Comparison of ENCODE assay signal across 2 cellular contexts in the genomic region with DNA sequence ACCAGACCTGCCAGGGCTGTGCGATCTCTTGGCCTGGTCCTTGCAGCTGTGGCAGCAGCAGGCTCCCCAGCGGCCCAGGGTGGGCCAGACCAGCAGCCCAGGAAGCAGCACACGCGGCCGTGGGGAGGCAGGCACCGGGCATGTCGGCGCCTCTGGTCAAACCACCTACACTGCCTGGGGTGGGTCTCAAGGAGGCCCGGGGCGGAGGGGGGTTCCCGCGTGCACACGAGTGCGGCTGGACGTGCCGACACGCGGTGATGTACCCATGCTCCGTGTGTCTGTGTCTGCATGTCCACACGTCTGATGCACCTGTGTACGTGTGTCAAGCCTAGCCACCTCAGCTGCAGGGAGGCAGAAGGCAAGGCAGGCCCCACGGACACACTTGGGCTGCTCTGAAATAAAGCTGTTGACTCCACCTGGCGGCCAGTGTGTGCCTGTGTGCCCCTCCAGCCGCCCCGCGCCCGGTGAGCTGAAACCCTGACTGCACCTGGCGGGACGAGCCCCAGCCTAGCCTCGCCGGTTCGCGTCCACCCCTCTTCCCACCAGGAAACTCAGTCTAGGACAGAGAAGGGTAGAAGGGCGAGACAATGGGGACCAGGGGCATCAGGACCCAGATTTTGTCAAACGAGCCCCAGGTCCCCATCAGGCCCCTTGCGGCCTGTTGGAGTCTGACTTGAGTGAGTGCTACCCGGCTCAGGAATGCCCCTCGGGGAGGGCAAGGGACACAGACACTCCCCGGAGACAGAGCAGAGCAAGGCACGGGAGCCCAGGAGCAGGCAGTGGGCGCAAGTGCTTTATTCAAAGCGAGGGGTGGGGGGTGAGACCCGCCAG.
TF ChIP-seq lines count a peak whose summit lies in the region.

No MANE protein-coding gene starts in this region.

TF ChIP-seq in HCT116, 20 proteins besides CTCF, POLR2A, EP300 and RAD21:
- TF ChIP-seq CBX3 (IDR thresholded peaks at IDR 0.05; ENCODE audit: low read depth) = no peak
- TF ChIP-seq, protein P1, sequence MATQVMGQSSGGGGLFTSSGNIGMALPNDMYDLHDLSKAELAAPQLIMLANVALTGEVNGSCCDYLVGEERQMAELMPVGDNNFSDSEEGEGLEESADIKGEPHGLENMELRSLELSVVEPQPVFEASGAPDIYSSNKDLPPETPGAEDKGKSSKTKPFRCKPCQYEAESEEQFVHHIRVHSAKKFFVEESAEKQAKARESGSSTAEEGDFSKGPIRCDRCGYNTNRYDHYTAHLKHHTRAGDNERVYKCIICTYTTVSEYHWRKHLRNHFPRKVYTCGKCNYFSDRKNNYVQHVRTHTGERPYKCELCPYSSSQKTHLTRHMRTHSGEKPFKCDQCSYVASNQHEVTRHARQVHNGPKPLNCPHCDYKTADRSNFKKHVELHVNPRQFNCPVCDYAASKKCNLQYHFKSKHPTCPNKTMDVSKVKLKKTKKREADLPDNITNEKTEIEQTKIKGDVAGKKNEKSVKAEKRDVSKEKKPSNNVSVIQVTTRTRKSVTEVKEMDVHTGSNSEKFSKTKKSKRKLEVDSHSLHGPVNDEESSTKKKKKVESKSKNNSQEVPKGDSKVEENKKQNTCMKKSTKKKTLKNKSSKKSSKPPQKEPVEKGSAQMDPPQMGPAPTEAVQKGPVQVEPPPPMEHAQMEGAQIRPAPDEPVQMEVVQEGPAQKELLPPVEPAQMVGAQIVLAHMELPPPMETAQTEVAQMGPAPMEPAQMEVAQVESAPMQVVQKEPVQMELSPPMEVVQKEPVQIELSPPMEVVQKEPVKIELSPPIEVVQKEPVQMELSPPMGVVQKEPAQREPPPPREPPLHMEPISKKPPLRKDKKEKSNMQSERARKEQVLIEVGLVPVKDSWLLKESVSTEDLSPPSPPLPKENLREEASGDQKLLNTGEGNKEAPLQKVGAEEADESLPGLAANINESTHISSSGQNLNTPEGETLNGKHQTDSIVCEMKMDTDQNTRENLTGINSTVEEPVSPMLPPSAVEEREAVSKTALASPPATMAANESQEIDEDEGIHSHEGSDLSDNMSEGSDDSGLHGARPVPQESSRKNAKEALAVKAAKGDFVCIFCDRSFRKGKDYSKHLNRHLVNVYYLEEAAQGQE (IDR thresholded peaks at IDR 0.05; ENCODE audit: low read depth) = no peak
- no peak for TF ChIP-seq YY1 (IDR thresholded peaks at IDR 0.05; ENCODE audit: extremely low read depth, insufficient replicate concordance, low read depth, low read length)
- no peak for TF ChIP-seq EGR1 (IDR thresholded peaks at IDR 0.05; ENCODE audit: low read depth)
- no peak for TF ChIP-seq TCF7L2 (IDR thresholded peaks at IDR 0.05; ENCODE audit: borderline replicate concordance, extremely low read depth, insufficient read depth, insufficient read length)
- TF ChIP-seq, protein P2, sequence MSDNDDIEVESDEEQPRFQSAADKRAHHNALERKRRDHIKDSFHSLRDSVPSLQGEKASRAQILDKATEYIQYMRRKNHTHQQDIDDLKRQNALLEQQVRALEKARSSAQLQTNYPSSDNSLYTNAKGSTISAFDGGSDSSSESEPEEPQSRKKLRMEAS (IDR thresholded peaks at IDR 0.05) = no peak
- TF ChIP-seq FOSL1 (IDR thresholded peaks at IDR 0.05; ENCODE audit: low read depth) = no peak
- TF ChIP-seq CEBPB (IDR thresholded peaks at IDR 0.05; ENCODE audit: low read depth) = no peak
- TF ChIP-seq POLR2AphosphoS5 (IDR thresholded peaks at IDR 0.05; ENCODE audit: low read depth, low read length) = no peak
- TF ChIP-seq, protein P3, sequence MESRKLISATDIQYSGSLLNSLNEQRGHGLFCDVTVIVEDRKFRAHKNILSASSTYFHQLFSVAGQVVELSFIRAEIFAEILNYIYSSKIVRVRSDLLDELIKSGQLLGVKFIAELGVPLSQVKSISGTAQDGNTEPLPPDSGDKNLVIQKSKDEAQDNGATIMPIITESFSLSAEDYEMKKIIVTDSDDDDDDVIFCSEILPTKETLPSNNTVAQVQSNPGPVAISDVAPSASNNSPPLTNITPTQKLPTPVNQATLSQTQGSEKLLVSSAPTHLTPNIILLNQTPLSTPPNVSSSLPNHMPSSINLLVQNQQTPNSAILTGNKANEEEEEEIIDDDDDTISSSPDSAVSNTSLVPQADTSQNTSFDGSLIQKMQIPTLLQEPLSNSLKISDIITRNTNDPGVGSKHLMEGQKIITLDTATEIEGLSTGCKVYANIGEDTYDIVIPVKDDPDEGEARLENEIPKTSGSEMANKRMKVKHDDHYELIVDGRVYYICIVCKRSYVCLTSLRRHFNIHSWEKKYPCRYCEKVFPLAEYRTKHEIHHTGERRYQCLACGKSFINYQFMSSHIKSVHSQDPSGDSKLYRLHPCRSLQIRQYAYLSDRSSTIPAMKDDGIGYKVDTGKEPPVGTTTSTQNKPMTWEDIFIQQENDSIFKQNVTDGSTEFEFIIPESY (IDR thresholded peaks at IDR 0.05; ENCODE audit: extremely low read depth, insufficient replicate concordance, low read length) = no peak
- TF ChIP-seq ELF1 (IDR thresholded peaks at IDR 0.05; ENCODE audit: borderline replicate concordance, low read depth) = no peak
- TF ChIP-seq JUND (IDR thresholded peaks at IDR 0.05) = no peak
- no peak for TF ChIP-seq EZH2phosphoT487 (IDR thresholded peaks at IDR 0.05; ENCODE audit: borderline replicate concordance)
- no peak for TF ChIP-seq ZNF274 (IDR thresholded peaks at IDR 0.05; ENCODE audit: low read depth, low read length)
- no peak for TF ChIP-seq SRF (IDR thresholded peaks at IDR 0.05; ENCODE audit: low read depth)
- TF ChIP-seq, protein P4, sequence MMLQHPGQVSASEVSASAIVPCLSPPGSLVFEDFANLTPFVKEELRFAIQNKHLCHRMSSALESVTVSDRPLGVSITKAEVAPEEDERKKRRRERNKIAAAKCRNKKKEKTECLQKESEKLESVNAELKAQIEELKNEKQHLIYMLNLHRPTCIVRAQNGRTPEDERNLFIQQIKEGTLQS (IDR thresholded peaks at IDR 0.05) = no peak
- TF ChIP-seq ZFX (IDR thresholded peaks at IDR 0.05) = no peak

TF ChIP-seq in H1, 55 proteins besides CTCF, POLR2A, EP300 and RAD21 (continues in another document):
- TF ChIP-seq RBBP5 (IDR thresholded peaks at IDR 0.05; ENCODE audit: borderline replicate concordance, low read depth, low read length) = no peak
- no peak for TF ChIP-seq CHD1 (IDR thresholded peaks at IDR 0.05; ENCODE audit: low read depth, low read length)
- TF ChIP-seq, protein P5, sequence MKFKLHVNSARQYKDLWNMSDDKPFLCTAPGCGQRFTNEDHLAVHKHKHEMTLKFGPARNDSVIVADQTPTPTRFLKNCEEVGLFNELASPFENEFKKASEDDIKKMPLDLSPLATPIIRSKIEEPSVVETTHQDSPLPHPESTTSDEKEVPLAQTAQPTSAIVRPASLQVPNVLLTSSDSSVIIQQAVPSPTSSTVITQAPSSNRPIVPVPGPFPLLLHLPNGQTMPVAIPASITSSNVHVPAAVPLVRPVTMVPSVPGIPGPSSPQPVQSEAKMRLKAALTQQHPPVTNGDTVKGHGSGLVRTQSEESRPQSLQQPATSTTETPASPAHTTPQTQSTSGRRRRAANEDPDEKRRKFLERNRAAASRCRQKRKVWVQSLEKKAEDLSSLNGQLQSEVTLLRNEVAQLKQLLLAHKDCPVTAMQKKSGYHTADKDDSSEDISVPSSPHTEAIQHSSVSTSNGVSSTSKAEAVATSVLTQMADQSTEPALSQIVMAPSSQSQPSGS (IDR thresholded peaks at IDR 0.05; ENCODE audit: low read length) = no peak
- TF ChIP-seq JUN (IDR thresholded peaks at IDR 0.05; ENCODE audit: low read depth, low read length) = no peak
- TF ChIP-seq, protein P4 (IDR thresholded peaks at IDR 0.05; ENCODE audit: insufficient read depth, low read depth, low read length) = no peak
- TF ChIP-seq, protein P6, sequence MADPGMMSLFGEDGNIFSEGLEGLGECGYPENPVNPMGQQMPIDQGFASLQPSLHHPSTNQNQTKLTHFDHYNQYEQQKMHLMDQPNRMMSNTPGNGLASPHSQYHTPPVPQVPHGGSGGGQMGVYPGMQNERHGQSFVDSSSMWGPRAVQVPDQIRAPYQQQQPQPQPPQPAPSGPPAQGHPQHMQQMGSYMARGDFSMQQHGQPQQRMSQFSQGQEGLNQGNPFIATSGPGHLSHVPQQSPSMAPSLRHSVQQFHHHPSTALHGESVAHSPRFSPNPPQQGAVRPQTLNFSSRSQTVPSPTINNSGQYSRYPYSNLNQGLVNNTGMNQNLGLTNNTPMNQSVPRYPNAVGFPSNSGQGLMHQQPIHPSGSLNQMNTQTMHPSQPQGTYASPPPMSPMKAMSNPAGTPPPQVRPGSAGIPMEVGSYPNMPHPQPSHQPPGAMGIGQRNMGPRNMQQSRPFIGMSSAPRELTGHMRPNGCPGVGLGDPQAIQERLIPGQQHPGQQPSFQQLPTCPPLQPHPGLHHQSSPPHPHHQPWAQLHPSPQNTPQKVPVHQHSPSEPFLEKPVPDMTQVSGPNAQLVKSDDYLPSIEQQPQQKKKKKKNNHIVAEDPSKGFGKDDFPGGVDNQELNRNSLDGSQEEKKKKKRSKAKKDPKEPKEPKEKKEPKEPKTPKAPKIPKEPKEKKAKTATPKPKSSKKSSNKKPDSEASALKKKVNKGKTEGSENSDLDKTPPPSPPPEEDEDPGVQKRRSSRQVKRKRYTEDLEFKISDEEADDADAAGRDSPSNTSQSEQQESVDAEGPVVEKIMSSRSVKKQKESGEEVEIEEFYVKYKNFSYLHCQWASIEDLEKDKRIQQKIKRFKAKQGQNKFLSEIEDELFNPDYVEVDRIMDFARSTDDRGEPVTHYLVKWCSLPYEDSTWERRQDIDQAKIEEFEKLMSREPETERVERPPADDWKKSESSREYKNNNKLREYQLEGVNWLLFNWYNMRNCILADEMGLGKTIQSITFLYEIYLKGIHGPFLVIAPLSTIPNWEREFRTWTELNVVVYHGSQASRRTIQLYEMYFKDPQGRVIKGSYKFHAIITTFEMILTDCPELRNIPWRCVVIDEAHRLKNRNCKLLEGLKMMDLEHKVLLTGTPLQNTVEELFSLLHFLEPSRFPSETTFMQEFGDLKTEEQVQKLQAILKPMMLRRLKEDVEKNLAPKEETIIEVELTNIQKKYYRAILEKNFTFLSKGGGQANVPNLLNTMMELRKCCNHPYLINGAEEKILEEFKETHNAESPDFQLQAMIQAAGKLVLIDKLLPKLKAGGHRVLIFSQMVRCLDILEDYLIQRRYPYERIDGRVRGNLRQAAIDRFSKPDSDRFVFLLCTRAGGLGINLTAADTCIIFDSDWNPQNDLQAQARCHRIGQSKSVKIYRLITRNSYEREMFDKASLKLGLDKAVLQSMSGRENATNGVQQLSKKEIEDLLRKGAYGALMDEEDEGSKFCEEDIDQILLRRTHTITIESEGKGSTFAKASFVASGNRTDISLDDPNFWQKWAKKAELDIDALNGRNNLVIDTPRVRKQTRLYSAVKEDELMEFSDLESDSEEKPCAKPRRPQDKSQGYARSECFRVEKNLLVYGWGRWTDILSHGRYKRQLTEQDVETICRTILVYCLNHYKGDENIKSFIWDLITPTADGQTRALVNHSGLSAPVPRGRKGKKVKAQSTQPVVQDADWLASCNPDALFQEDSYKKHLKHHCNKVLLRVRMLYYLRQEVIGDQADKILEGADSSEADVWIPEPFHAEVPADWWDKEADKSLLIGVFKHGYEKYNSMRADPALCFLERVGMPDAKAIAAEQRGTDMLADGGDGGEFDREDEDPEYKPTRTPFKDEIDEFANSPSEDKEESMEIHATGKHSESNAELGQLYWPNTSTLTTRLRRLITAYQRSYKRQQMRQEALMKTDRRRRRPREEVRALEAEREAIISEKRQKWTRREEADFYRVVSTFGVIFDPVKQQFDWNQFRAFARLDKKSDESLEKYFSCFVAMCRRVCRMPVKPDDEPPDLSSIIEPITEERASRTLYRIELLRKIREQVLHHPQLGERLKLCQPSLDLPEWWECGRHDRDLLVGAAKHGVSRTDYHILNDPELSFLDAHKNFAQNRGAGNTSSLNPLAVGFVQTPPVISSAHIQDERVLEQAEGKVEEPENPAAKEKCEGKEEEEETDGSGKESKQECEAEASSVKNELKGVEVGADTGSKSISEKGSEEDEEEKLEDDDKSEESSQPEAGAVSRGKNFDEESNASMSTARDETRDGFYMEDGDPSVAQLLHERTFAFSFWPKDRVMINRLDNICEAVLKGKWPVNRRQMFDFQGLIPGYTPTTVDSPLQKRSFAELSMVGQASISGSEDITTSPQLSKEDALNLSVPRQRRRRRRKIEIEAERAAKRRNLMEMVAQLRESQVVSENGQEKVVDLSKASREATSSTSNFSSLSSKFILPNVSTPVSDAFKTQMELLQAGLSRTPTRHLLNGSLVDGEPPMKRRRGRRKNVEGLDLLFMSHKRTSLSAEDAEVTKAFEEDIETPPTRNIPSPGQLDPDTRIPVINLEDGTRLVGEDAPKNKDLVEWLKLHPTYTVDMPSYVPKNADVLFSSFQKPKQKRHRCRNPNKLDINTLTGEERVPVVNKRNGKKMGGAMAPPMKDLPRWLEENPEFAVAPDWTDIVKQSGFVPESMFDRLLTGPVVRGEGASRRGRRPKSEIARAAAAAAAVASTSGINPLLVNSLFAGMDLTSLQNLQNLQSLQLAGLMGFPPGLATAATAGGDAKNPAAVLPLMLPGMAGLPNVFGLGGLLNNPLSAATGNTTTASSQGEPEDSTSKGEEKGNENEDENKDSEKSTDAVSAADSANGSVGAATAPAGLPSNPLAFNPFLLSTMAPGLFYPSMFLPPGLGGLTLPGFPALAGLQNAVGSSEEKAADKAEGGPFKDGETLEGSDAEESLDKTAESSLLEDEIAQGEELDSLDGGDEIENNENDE (IDR thresholded peaks at IDR 0.05; ENCODE audit: insufficient replicate concordance, low read length) = no peak
- TF ChIP-seq POU5F1 (IDR thresholded peaks at IDR 0.05; ENCODE audit: low read depth, low read length) = no peak
- no peak for TF ChIP-seq FOSL1 (IDR thresholded peaks at IDR 0.05; ENCODE audit: insufficient read depth, low read depth, low read length)
- TF ChIP-seq, protein P7, sequence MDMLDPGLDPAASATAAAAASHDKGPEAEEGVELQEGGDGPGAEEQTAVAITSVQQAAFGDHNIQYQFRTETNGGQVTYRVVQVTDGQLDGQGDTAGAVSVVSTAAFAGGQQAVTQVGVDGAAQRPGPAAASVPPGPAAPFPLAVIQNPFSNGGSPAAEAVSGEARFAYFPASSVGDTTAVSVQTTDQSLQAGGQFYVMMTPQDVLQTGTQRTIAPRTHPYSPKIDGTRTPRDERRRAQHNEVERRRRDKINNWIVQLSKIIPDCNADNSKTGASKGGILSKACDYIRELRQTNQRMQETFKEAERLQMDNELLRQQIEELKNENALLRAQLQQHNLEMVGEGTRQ (IDR thresholded peaks at IDR 0.05; ENCODE audit: low read length) = no peak
- no peak for TF ChIP-seq SP4 (IDR thresholded peaks at IDR 0.05; ENCODE audit: low read length)
- TF ChIP-seq CEBPB (IDR thresholded peaks at IDR 0.05; ENCODE audit: low read depth, low read length) = no peak
- no peak for TF ChIP-seq NANOG (IDR thresholded peaks at IDR 0.05; ENCODE audit: insufficient read depth, low read depth, low read length, poor library complexity, severe bottlenecking)
- TF ChIP-seq GABPA (IDR thresholded peaks at IDR 0.05; ENCODE audit: borderline replicate concordance, insufficient read depth, low read length) = peak; percentile 81
- TF ChIP-seq CBX5 (IDR thresholded peaks at IDR 0.05; ENCODE audit: low read depth, low read length) = no peak
- TF ChIP-seq SRF (IDR thresholded peaks at IDR 0.05; ENCODE audit: low read depth, low read length) = no peak
- TF ChIP-seq SIRT6 (IDR thresholded peaks at IDR 0.05; ENCODE audit: low read length) = peak; percentile 32
- no peak for TF ChIP-seq POLR2AphosphoS5 (IDR thresholded peaks at IDR 0.05; ENCODE audit: low read depth, low read length)
- no peak for TF ChIP-seq SIN3A (conservative IDR thresholded peaks at IDR 0.05 in 1 of 2, IDR thresholded peaks at IDR 0.05 in 1 of 2; ENCODE audit: low read depth in 1 of 2, low read length in 2 of 2)
- TF ChIP-seq RNF2 (IDR thresholded peaks at IDR 0.05; ENCODE audit: borderline replicate concordance, low read depth, low read length, missing control alignments, poor library complexity, severe bottlenecking) = no peak
- no peak for TF ChIP-seq ZNF274 (IDR thresholded peaks at IDR 0.05; ENCODE audit: borderline replicate concordance, extremely low read depth, low read length)
- 0 out of 2 replicates have a peak, but pooled peaks have one; percentile 10 for TF ChIP-seq BACH1 (IDR thresholded peaks at IDR 0.05; ENCODE audit: low read length)
- no peak for TF ChIP-seq KDM5A (IDR thresholded peaks at IDR 0.05; ENCODE audit: low read length)
- 0 out of 2 replicates have a peak, but pooled peaks have one; percentile 13 for TF ChIP-seq CREB1 (IDR thresholded peaks at IDR 0.05)
